In the genomic region with DNA sequence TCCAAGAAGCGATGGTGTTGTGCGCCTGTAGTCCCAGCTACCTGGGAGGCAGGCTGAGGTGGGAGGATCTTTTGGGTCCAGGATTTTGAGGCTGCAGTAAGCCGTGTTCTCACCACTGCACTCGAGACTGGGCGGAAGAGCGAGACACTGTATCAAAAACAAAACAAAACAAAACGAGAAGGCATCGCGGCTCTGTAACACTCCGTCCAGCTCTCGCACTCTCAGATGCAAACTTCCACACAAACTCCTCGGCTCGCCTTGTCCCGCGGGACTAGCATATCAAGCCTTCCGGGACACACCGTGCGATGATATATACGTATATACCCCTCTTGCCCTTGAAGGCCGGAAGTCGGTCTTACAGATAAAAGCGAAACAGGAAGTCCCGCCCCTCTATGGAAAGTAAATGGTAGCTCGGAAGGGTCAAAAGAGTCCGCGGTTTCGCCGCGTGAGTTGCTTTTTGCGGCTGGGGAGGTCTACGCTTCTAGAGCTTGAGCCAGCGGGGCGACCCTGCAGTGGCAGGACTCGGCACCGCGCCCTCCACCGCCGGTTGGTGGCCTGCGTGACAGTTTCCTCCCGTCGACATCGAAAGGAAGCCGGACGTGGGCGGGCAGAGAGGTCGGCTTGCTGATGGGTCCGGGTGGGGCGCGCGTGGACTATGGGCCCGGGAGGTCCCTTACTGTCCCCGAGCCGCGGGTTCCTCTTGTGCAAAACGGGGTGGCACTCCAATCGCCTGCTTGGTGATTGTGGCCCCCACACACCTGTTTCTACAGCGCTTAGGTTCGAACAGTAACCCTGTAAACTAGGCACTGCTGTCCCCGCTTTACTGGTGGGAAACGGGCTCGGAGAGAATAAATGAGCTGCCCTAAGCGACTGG, we compare ENCODE assay signal across 1 cellular context.
TF ChIP-seq lines count a peak whose summit lies in the region.

A gene with protein sequence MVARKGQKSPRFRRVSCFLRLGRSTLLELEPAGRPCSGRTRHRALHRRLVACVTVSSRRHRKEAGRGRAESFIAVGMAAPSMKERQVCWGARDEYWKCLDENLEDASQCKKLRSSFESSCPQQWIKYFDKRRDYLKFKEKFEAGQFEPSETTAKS (plus strand): TSS at position 393 of the 874 bp plus-strand sequence. CDS start 11 bp downstream, at position 404.

TF ChIP-seq in HepG2, 621 proteins besides CTCF, POLR2A, EP300 and RAD21 (continued from another document and continues in another):
- TF ChIP-seq NFE2 (CRISPR knock-in tag; IDR thresholded peaks at IDR 0.05): peak; percentile 38; the same call in 1 of the 2 replicates
- TF ChIP-seq IKZF4 (CRISPR knock-in tag; IDR thresholded peaks at IDR 0.05; ENCODE audit: borderline replicate concordance, low read depth, not compliant biosample characterization): peak; percentile 85
- peak; percentile 98 for TF ChIP-seq NFATC3 (CRISPR knock-in tag; IDR thresholded peaks at IDR 0.05)
- TF ChIP-seq ZNF33B (CRISPR knock-in tag; IDR thresholded peaks at IDR 0.05): no peak
- no peak for TF ChIP-seq ATF7 (IDR thresholded peaks at IDR 0.05)
- 0 out of 2 replicates have a peak, but pooled peaks have one; percentile 61 for TF ChIP-seq ATF7 (CRISPR knock-in tag; IDR thresholded peaks at IDR 0.05)
- TF ChIP-seq MIER2 (CRISPR knock-in tag; IDR thresholded peaks at IDR 0.05): peak; percentile 51; the same call in 1 of the 2 replicates
- TF ChIP-seq TP53 (CRISPR knock-in tag; conservative IDR thresholded peaks at IDR 0.05): no peak
- TF ChIP-seq NFYC (CRISPR knock-in tag; IDR thresholded peaks at IDR 0.05): no peak; the same call in 1 of the 2 replicates
- TF ChIP-seq ZNF777 (CRISPR knock-in tag; IDR thresholded peaks at IDR 0.05): no peak
- TF ChIP-seq ZNF564 (CRISPR knock-in tag; IDR thresholded peaks at IDR 0.05): peak; percentile 73
- TF ChIP-seq REPIN1 (CRISPR knock-in tag; IDR thresholded peaks at IDR 0.05; ENCODE audit: borderline replicate concordance, low read depth): peak; percentile 81; the same call in 1 of the 2 replicates
- TF ChIP-seq DNMT3B (CRISPR knock-in tag; conservative IDR thresholded peaks at IDR 0.05): no peak
- peak; percentile 81; the same call in 1 of the 2 replicates for TF ChIP-seq ZIK1 (CRISPR knock-in tag; IDR thresholded peaks at IDR 0.05; ENCODE audit: borderline replicate concordance, low read depth)
- TF ChIP-seq, protein P1, sequence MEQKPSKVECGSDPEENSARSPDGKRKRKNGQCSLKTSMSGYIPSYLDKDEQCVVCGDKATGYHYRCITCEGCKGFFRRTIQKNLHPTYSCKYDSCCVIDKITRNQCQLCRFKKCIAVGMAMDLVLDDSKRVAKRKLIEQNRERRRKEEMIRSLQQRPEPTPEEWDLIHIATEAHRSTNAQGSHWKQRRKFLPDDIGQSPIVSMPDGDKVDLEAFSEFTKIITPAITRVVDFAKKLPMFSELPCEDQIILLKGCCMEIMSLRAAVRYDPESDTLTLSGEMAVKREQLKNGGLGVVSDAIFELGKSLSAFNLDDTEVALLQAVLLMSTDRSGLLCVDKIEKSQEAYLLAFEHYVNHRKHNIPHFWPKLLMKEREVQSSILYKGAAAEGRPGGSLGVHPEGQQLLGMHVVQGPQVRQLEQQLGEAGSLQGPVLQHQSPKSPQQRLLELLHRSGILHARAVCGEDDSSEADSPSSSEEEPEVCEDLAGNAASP (CRISPR knock-in tag; IDR thresholded peaks at IDR 0.05; ENCODE audit: borderline replicate concordance): peak; percentile 73
- TF ChIP-seq ZBTB42 (CRISPR knock-in tag; IDR thresholded peaks at IDR 0.05): peak; percentile 87; the same call in 1 of the 2 replicates
- TF ChIP-seq, protein P2, sequence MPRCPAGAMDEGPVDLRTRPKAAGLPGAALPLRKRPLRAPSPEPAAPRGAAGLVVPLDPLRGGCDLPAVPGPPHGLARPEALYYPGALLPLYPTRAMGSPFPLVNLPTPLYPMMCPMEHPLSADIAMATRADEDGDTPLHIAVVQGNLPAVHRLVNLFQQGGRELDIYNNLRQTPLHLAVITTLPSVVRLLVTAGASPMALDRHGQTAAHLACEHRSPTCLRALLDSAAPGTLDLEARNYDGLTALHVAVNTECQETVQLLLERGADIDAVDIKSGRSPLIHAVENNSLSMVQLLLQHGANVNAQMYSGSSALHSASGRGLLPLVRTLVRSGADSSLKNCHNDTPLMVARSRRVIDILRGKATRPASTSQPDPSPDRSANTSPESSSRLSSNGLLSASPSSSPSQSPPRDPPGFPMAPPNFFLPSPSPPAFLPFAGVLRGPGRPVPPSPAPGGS (CRISPR knock-in tag; IDR thresholded peaks at IDR 0.05): peak; percentile 95
- no peak for TF ChIP-seq FOXM1 (CRISPR knock-in tag; IDR thresholded peaks at IDR 0.05)
- TF ChIP-seq HCFC1 (IDR thresholded peaks at IDR 0.05; ENCODE audit: low read depth, low read length): peak; percentile 17; the same call in 1 of the 2 replicates
- TF ChIP-seq FLYWCH1 (CRISPR knock-in tag; IDR thresholded peaks at IDR 0.05): peak; percentile 54; the same call in 1 of the 2 replicates
- peak; percentile 75; the same call in 1 of the 2 replicates for TF ChIP-seq ZKSCAN8 (CRISPR knock-in tag; IDR thresholded peaks at IDR 0.05; ENCODE audit: borderline replicate concordance)
- TF ChIP-seq, protein P3, sequence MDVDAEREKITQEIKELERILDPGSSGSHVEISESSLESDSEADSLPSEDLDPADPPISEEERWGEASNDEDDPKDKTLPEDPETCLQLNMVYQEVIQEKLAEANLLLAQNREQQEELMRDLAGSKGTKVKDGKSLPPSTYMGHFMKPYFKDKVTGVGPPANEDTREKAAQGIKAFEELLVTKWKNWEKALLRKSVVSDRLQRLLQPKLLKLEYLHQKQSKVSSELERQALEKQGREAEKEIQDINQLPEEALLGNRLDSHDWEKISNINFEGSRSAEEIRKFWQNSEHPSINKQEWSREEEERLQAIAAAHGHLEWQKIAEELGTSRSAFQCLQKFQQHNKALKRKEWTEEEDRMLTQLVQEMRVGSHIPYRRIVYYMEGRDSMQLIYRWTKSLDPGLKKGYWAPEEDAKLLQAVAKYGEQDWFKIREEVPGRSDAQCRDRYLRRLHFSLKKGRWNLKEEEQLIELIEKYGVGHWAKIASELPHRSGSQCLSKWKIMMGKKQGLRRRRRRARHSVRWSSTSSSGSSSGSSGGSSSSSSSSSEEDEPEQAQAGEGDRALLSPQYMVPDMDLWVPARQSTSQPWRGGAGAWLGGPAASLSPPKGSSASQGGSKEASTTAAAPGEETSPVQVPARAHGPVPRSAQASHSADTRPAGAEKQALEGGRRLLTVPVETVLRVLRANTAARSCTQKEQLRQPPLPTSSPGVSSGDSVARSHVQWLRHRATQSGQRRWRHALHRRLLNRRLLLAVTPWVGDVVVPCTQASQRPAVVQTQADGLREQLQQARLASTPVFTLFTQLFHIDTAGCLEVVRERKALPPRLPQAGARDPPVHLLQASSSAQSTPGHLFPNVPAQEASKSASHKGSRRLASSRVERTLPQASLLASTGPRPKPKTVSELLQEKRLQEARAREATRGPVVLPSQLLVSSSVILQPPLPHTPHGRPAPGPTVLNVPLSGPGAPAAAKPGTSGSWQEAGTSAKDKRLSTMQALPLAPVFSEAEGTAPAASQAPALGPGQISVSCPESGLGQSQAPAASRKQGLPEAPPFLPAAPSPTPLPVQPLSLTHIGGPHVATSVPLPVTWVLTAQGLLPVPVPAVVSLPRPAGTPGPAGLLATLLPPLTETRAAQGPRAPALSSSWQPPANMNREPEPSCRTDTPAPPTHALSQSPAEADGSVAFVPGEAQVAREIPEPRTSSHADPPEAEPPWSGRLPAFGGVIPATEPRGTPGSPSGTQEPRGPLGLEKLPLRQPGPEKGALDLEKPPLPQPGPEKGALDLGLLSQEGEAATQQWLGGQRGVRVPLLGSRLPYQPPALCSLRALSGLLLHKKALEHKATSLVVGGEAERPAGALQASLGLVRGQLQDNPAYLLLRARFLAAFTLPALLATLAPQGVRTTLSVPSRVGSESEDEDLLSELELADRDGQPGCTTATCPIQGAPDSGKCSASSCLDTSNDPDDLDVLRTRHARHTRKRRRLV (CRISPR knock-in tag; IDR thresholded peaks at IDR 0.05): 0 out of 2 replicates have a peak, but pooled peaks have one; percentile 61
- TF ChIP-seq ELF3 (CRISPR knock-in tag; IDR thresholded peaks at IDR 0.05): peak; percentile 64
- TF ChIP-seq MAFK (conservative IDR thresholded peaks at IDR 0.05 in 1 of 2, IDR thresholded peaks at IDR 0.05 in 1 of 2; ENCODE audit: low read length in 2 of 2): no peak
- TF ChIP-seq NCOR1 (IDR thresholded peaks at IDR 0.05; ENCODE audit: borderline replicate concordance, low read length): peak; percentile 58; the same call in 1 of the 2 replicates
- peak; percentile 78 for TF ChIP-seq BHLHE40 (IDR thresholded peaks at IDR 0.05; ENCODE audit: low read length)
- 0 out of 2 replicates have a peak, but pooled peaks have one; percentile 3 for TF ChIP-seq SRF (IDR thresholded peaks at IDR 0.05; ENCODE audit: low read depth, low read length)
- peak; percentile 79 for TF ChIP-seq ZNF747 (CRISPR knock-in tag; IDR thresholded peaks at IDR 0.05; ENCODE audit: borderline replicate concordance)
- TF ChIP-seq HNRNPL (IDR thresholded peaks at IDR 0.05; ENCODE audit: low read depth, low read length): 0 out of 2 replicates have a peak, but pooled peaks have one; percentile 51
- peak; percentile 60; the same call in 1 of the 2 replicates for TF ChIP-seq ZFP36L1 (CRISPR knock-in tag; IDR thresholded peaks at IDR 0.05)
- TF ChIP-seq ZNF326 (CRISPR knock-in tag; IDR thresholded peaks at IDR 0.05; ENCODE audit: borderline replicate concordance): no peak
- TF ChIP-seq CREM (IDR thresholded peaks at IDR 0.05): peak; percentile 90
- no peak for TF ChIP-seq CREM (CRISPR knock-in tag; IDR thresholded peaks at IDR 0.05)
- peak; percentile 88; the same call in 1 of the 2 replicates for TF ChIP-seq MYC (CRISPR knock-in tag; IDR thresholded peaks at IDR 0.05; ENCODE audit: borderline replicate concordance)
- TF ChIP-seq PHB2 (IDR thresholded peaks at IDR 0.05; ENCODE audit: partially characterized antibody): no peak
- TF ChIP-seq, protein P4, sequence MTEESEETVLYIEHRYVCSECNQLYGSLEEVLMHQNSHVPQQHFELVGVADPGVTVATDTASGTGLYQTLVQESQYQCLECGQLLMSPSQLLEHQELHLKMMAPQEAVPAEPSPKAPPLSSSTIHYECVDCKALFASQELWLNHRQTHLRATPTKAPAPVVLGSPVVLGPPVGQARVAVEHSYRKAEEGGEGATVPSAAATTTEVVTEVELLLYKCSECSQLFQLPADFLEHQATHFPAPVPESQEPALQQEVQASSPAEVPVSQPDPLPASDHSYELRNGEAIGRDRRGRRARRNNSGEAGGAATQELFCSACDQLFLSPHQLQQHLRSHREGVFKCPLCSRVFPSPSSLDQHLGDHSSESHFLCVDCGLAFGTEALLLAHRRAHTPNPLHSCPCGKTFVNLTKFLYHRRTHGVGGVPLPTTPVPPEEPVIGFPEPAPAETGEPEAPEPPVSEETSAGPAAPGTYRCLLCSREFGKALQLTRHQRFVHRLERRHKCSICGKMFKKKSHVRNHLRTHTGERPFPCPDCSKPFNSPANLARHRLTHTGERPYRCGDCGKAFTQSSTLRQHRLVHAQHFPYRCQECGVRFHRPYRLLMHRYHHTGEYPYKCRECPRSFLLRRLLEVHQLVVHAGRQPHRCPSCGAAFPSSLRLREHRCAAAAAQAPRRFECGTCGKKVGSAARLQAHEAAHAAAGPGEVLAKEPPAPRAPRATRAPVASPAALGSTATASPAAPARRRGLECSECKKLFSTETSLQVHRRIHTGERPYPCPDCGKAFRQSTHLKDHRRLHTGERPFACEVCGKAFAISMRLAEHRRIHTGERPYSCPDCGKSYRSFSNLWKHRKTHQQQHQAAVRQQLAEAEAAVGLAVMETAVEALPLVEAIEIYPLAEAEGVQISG (CRISPR knock-in tag; IDR thresholded peaks at IDR 0.05): peak; percentile 88
- peak; percentile 96 for TF ChIP-seq DMAP1 (CRISPR knock-in tag; IDR thresholded peaks at IDR 0.05)
- no peak for TF ChIP-seq MAZ (IDR thresholded peaks at IDR 0.05; ENCODE audit: borderline replicate concordance, low read depth, low read length)
- TF ChIP-seq MAZ (CRISPR knock-in tag; IDR thresholded peaks at IDR 0.05; ENCODE audit: low read depth): peak; percentile 78
- TF ChIP-seq SP1 (IDR thresholded peaks at IDR 0.05): no peak
- TF ChIP-seq SP1 (CRISPR knock-in tag; IDR thresholded peaks at IDR 0.05): peak; percentile 62; the same call in 1 of the 2 replicates
- peak; percentile 54; the same call in 1 of the 2 replicates for TF ChIP-seq ZNF451 (CRISPR knock-in tag; IDR thresholded peaks at IDR 0.05)
- peak; percentile 75 for TF ChIP-seq HDAC2 (CRISPR knock-in tag; IDR thresholded peaks at IDR 0.05)
- 0 out of 2 replicates have a peak, but pooled peaks have one; percentile 32 for TF ChIP-seq AKAP8 (CRISPR knock-in tag; IDR thresholded peaks at IDR 0.05)
- TF ChIP-seq, protein P5, sequence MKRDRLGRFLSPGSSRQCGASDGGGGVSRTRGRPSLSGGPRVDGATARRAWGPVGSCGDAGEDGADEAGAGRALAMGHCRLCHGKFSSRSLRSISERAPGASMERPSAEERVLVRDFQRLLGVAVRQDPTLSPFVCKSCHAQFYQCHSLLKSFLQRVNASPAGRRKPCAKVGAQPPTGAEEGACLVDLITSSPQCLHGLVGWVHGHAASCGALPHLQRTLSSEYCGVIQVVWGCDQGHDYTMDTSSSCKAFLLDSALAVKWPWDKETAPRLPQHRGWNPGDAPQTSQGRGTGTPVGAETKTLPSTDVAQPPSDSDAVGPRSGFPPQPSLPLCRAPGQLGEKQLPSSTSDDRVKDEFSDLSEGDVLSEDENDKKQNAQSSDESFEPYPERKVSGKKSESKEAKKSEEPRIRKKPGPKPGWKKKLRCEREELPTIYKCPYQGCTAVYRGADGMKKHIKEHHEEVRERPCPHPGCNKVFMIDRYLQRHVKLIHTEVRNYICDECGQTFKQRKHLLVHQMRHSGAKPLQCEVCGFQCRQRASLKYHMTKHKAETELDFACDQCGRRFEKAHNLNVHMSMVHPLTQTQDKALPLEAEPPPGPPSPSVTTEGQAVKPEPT (CRISPR knock-in tag; IDR thresholded peaks at IDR 0.05; ENCODE audit: low read depth): peak; percentile 61
- TF ChIP-seq, protein P6, sequence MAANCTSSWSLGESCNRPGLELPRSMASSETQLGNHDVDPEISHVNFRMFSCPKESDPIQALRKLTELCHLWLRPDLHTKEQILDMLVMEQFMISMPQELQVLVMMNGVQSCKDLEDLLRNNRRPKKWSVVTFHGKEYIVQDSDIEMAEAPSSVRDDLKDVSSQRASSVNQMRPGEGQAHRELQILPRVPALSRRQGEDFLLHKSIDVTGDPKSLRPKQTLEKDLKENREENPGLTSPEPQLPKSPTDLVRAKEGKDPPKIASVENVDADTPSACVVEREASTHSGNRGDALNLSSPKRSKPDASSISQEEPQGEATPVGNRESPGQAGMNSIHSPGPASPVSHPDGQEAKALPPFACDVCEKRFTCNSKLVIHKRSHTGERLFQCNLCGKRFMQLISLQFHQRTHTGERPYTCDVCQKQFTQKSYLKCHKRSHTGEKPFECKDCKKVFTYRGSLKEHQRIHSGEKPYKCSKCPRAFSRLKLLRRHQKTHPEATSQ (CRISPR knock-in tag; IDR thresholded peaks at IDR 0.05; ENCODE audit: borderline replicate concordance): peak; percentile 89
- TF ChIP-seq, protein P7, sequence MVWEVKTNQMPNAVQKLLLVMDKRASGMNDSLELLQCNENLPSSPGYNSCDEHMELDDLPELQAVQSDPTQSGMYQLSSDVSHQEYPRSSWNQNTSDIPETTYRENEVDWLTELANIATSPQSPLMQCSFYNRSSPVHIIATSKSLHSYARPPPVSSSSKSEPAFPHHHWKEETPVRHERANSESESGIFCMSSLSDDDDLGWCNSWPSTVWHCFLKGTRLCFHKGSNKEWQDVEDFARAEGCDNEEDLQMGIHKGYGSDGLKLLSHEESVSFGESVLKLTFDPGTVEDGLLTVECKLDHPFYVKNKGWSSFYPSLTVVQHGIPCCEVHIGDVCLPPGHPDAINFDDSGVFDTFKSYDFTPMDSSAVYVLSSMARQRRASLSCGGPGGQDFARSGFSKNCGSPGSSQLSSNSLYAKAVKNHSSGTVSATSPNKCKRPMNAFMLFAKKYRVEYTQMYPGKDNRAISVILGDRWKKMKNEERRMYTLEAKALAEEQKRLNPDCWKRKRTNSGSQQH (CRISPR knock-in tag; IDR thresholded peaks at IDR 0.05; ENCODE audit: low read depth): 0 out of 2 replicates have a peak, but pooled peaks have one; percentile 48
